Comparison of ENCODE assay signal across 16 cellular contexts in the genomic region with DNA sequence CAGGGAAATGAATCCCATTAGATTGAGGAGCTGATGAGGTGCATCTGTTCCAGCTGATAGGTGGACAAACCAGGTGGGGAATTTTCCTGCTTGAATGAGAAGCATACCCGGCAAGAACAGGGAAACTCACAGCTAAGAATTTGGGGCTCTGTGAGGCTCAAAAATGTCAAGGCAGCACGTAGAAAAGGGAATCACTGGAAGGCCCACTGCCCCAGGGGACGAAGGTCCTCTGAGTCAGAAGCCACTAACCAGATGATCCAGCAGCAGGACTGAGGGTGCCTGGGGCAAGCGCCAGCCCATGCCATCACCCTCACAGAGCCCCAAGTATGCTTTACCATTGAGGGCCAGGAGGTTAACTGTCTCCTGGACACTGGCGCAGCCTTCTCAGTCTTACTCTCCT. TPM values are rescaled to one million over a fixed set of nuclear protein-coding genes. Genes with fewer than 3 reads are reported as not detected.
"Had no signal": no experiment of that assay in that cellular context is flagged by ENCODE, and none has a peak within 500 bp of the region (broad histone marks: within the 10 kb centered on the region; RNA-seq: fewer than 3 reads in every experiment).

No MANE protein-coding gene starts in this region.

RNA-seq across cellular contexts. Expression of gene SERPINA7, which starts 37.9 kb away (rescaled TPM):
- total RNA-seq: activated naive CD4-positive, alpha-beta T cell treated with anti-CD3 and anti-CD28 coated beads for 36 hours; activated naive CD4-positive, alpha-beta T cell treated with anti-CD3 and anti-CD28 coated beads, Interleukin-2, amount 50 U/mL, for 72 hours; activated naive CD8-positive, alpha-beta T cell treated with anti-CD3 and anti-CD28 coated beads for 36 hours; activated naive CD8-positive, alpha-beta T cell treated with anti-CD3 and anti-CD28 coated beads, Interleukin-2, amount 10 ng/mL, durations not matched to agents 7 days and 5 days; activated T-cell treated with anti-CD3 and anti-CD28 coated beads, Interleukin-2, amount 50 U/mL, for 4 hours; activated T-cell treated with anti-CD3 and anti-CD28 coated beads, Interleukin-2, amount 50 U/mL, for 72 hours; activated T-helper 1 cell treated with anti-CD3 and anti-CD28 coated beads, Interleukin-12 subunit alpha, Interleukin-12 subunit beta, Interleukin-2, Interleukin-4 antibody, amounts not matched to agents 30 ng/mL and 10 ng/mL and 1 ng/mL, durations not matched to agents 14 hours and 24 hours and 36 hours; activated T-helper 17 cell treated with anti-CD3 and anti-CD28 coated beads, Interleukin-2, amount 50 U/mL, for 72 hours; activated T-helper 2 cell treated with anti-CD3 and anti-CD28 coated beads, Interferon-gamma antibody, Interleukin-2, Interleukin-4, amounts not matched to agents 10 μg/mL and 5 μg/mL and 100 μg/mL, durations not matched to agents 14 hours and 24 hours and 36 hours; aorta; astrocyte; body of pancreas; breast epithelium; bronchial epithelial cell; cardiac muscle cell; cardiac septum had no signal
- polyA plus RNA-seq: aorta, cardiac muscle cell had no signal
